In genomic region chr10:130028465-130028819, GRCh38 we compare ENCODE assay signal across 20 cellular contexts.
"Had no signal": no experiment of that assay in that cellular context is flagged by ENCODE, and none has a peak within 500 bp of the region (broad histone marks: within the 10 kb centered on the region; RNA-seq: fewer than 3 reads in every experiment).

No MANE protein-coding gene starts in this region.

- H3K36me3 ChIP-seq: esophagus muscularis mucosa, left lung, right lobe of liver, tibial nerve had no signal

- H3K4me3 ChIP-seq: esophagus muscularis mucosa, left lung, psoas muscle, right lobe of liver, tibial nerve had no signal

- H3K9me3 Mint-ChIP-seq: activated B cell treated with CpG ODN at 0.5 μM for 24 hours; activated CD4-positive, alpha-beta T cell treated with anti-CD3 and anti-CD28 coated beads, Interleukin-2, amount 10 ng/mL, durations not matched to agents 24 days and 14 days; activated naive CD8-positive, alpha-beta T cell treated with anti-CD3 and anti-CD28 coated beads for 36 hours; central memory CD8-positive, alpha-beta T cell had no signal

- DNase-seq: activated B cell treated with CpG ODN at 0.5 μM for 24 hours; activated CD4-positive, alpha-beta T cell treated with anti-CD3 and anti-CD28 coated beads, Interleukin-2, amount 10 ng/mL, durations not matched to agents 24 days and 14 days; activated CD8-positive, alpha-beta memory T cell treated with anti-CD3 and anti-CD28 coated beads, Interleukin-2, amount 50 U/mL, for 4 hours; activated CD8-positive, alpha-beta T cell treated with anti-CD3 and anti-CD28 coated beads, Interleukin-2, amount 10 ng/mL, durations not matched to agents 7 days and 5 days; activated naive CD8-positive, alpha-beta T cell treated with anti-CD3 and anti-CD28 coated beads for 36 hours; activated T-cell treated with anti-CD3 and anti-CD28 coated beads, Interleukin-2, amount 50 U/mL, for 48 hours; cortex of kidney; effector CD4-positive, alpha-beta T cell; hippocampal formation; mammary epithelial cell; naive thymus-derived CD4-positive, alpha-beta T cell; occipital lobe; psoas muscle; right lobe of liver; T-helper 2 cell had no signal

- H3K4me3 Mint-ChIP-seq: activated B cell treated with CpG ODN at 0.5 μM for 24 hours; activated CD4-positive, alpha-beta T cell treated with anti-CD3 and anti-CD28 coated beads, Interleukin-2, amount 10 ng/mL, durations not matched to agents 24 days and 14 days; activated CD8-positive, alpha-beta T cell treated with anti-CD3 and anti-CD28 coated beads, Interleukin-2, amount 10 ng/mL, durations not matched to agents 7 days and 5 days; activated naive CD8-positive, alpha-beta T cell treated with anti-CD3 and anti-CD28 coated beads for 36 hours; brain; central memory CD8-positive, alpha-beta T cell; naive thymus-derived CD4-positive, alpha-beta T cell had no signal

- H3K36me3 Mint-ChIP-seq: activated naive CD8-positive, alpha-beta T cell treated with anti-CD3 and anti-CD28 coated beads for 36 hours; brain; naive thymus-derived CD4-positive, alpha-beta T cell had no signal

- H3K9me3 ChIP-seq: left lung, right lobe of liver had no signal

- H3K27ac Mint-ChIP-seq: activated B cell treated with CpG ODN at 0.5 μM for 24 hours; activated CD4-positive, alpha-beta T cell treated with anti-CD3 and anti-CD28 coated beads, Interleukin-2, amount 10 ng/mL, durations not matched to agents 24 days and 14 days; activated CD8-positive, alpha-beta T cell treated with anti-CD3 and anti-CD28 coated beads, Interleukin-2, amount 10 ng/mL, durations not matched to agents 7 days and 5 days; activated naive CD8-positive, alpha-beta T cell treated with anti-CD3 and anti-CD28 coated beads for 36 hours; brain; naive thymus-derived CD4-positive, alpha-beta T cell had no signal

- ATAC-seq: activated CD8-positive, alpha-beta T cell treated with anti-CD3 and anti-CD28 coated beads, Interleukin-2, amount 10 ng/mL, durations not matched to agents 7 days and 5 days; left lung; naive thymus-derived CD4-positive, alpha-beta T cell; psoas muscle had no signal

- H3K27ac ChIP-seq: esophagus muscularis mucosa, left lung, psoas muscle, right lobe of liver, tibial nerve had no signal

- H3K27me3 Mint-ChIP-seq: activated B cell treated with CpG ODN at 0.5 μM for 24 hours; activated CD4-positive, alpha-beta T cell treated with anti-CD3 and anti-CD28 coated beads, Interleukin-2, amount 10 ng/mL, durations not matched to agents 24 days and 14 days; activated naive CD8-positive, alpha-beta T cell treated with anti-CD3 and anti-CD28 coated beads for 36 hours had no signal

- H3K27me3 ChIP-seq: right lobe of liver, tibial nerve had no signal

- H3K4me1 Mint-ChIP-seq: activated B cell treated with CpG ODN at 0.5 μM for 24 hours; activated CD4-positive, alpha-beta T cell treated with anti-CD3 and anti-CD28 coated beads, Interleukin-2, amount 10 ng/mL, durations not matched to agents 24 days and 14 days; activated naive CD8-positive, alpha-beta T cell treated with anti-CD3 and anti-CD28 coated beads for 36 hours; brain; central memory CD8-positive, alpha-beta T cell; naive thymus-derived CD4-positive, alpha-beta T cell had no signal

- H3K4me1 ChIP-seq: esophagus muscularis mucosa, left lung, psoas muscle, right lobe of liver, tibial nerve had no signal
